ENCODE assay signal across 8 cellular contexts in genomic region chr17:14310101-14310500, GRCh38. TPM values are rescaled to one million over a fixed set of nuclear protein-coding genes. Genes with fewer than 3 reads are reported as not detected.
A peak's percentile ranks its signal among the peaks of the same experiment; 100 is the strongest.
DNase-seq lines count a peak whose midpoint lies in the region; ATAC-seq and TF ChIP-seq lines count a peak whose summit lies in the region.

No MANE protein-coding gene starts in this region.

- H3K27ac ChIP-seq in neutrophil: no peak overlapping the region

- H3K27ac Mint-ChIP-seq in Calu3 (ENCODE audit: unreplicated experiment): no peak overlapping the region
- H3K27ac Mint-ChIP-seq in activated T-helper 17 cell treated with anti-CD3 and anti-CD28 coated beads, Interleukin-2, amount 50 U/mL, for 72 hours: peak overlapping the region; percentile 68

- no peaks in the 10 kb centered on the region for H3K9me3 ChIP-seq in neutrophil

- H3K4me3 Mint-ChIP-seq in Calu3 (ENCODE audit: low read depth, unreplicated experiment): peak overlapping the region; percentile 70
- H3K4me3 Mint-ChIP-seq in activated T-helper 17 cell treated with anti-CD3 and anti-CD28 coated beads, Interleukin-2, amount 50 U/mL, for 72 hours: peak overlapping the region; percentile 84

- H3K4me1 Mint-ChIP-seq in Calu3 (ENCODE audit: low read depth, unreplicated experiment): no peaks in the 10 kb centered on the region
- peaks cover 36% of the 10 kb centered on the region for H3K4me1 Mint-ChIP-seq in activated T-helper 17 cell treated with anti-CD3 and anti-CD28 coated beads, Interleukin-2, amount 50 U/mL, for 72 hours

- TF ChIP-seq CTCF in Calu3 (IDR thresholded peaks at IDR 0.05; ENCODE audit: unreplicated experiment) (no peak), fibroblast of pulmonary artery (IDR thresholded peaks at IDR 0.05; ENCODE audit: low read length, missing control alignments) (no peak), neutrophil (IDR thresholded peaks at IDR 0.05) (no peak)

- no TSS peak for BruUV-seq in Calu3 (replicated peaks; lab: Mats Ljungman, UMichigan)

- H3K4me1 ChIP-seq in neutrophil (ENCODE audit: control insufficient read depth in 1 of 2, insufficient read depth in 1 of 2, low read depth in 1 of 2, low read length in 1 of 2): peaks cover 45 to 46% of the 10 kb centered on the region in 2 experiments

- H3K4me3 ChIP-seq in fibroblast of pulmonary artery (replicated peaks; ENCODE audit: low read depth, low read length): peak overlapping the region; percentile 68
- H3K4me3 ChIP-seq in neutrophil (ENCODE audit: low read depth in 1 of 2, low read length in 1 of 2): peak overlapping the region; percentile 65 to 81

- DNase-seq in Calu3 (no peak), fibroblast of pulmonary artery (ENCODE audit: low read depth) (no peak), activated gamma-delta T cell (lab: John Stamatoyannopoulos, UW) (no peak)
- no peak for DNase-seq in stimulated activated CD4-positive, alpha-beta T cell treated with anti-CD3 and anti-CD28 coated beads, Interleukin-4, amount 100 ng/mL, for 4 hours

- H3K36me3 Mint-ChIP-seq in Calu3 (ENCODE audit: insufficient read depth, unreplicated experiment): peaks cover 10% of the 10 kb centered on the region
- H3K36me3 Mint-ChIP-seq in activated T-helper 17 cell treated with anti-CD3 and anti-CD28 coated beads, Interleukin-2, amount 50 U/mL, for 72 hours (ENCODE audit: low read depth): peaks cover 44% of the 10 kb centered on the region

- H3K9me3 Mint-ChIP-seq in Calu3 (ENCODE audit: low read depth, unreplicated experiment): no peaks in the 10 kb centered on the region
- H3K9me3 Mint-ChIP-seq in activated T-helper 17 cell treated with anti-CD3 and anti-CD28 coated beads, Interleukin-2, amount 50 U/mL, for 72 hours: no peaks in the 10 kb centered on the region

- CTCF ChIA-PET in Calu3 (lab: Charles Lee): no interaction called here

- no peaks in the 10 kb centered on the region for H3K36me3 ChIP-seq in neutrophil

- peaks cover 41% of the 10 kb centered on the region for H3K27me3 Mint-ChIP-seq in Calu3 (ENCODE audit: unreplicated experiment)
- no peaks in the 10 kb centered on the region for H3K27me3 Mint-ChIP-seq in activated T-helper 17 cell treated with anti-CD3 and anti-CD28 coated beads, Interleukin-2, amount 50 U/mL, for 72 hours

- H3K27me3 ChIP-seq in neutrophil: peaks cover 36% of the 10 kb centered on the region

- intact Hi-C loops in Calu3 (cut with micrococcal nuclease; ENCODE audit: unreplicated experiment): no loop called here

- ATAC-seq in activated T-helper 17 cell treated with anti-CD3 and anti-CD28 coated beads, Interleukin-2, amount 50 U/mL, for 72 hours (replicated peaks): no peak
- ATAC-seq in HG03280 (IDR thresholded peaks at IDR 0.05; ENCODE audit: unreplicated experiment): no peak
- ATAC-seq in GM21723 (IDR thresholded peaks at IDR 0.05; ENCODE audit: unreplicated experiment): no peak

RNA-seq across cellular contexts. Expression of gene HS3ST3B1, which starts 9.2 kb away (rescaled TPM):
- total RNA-seq in Calu3 (2022): 0.78 and 0.80 TPM in 2 replicates
- total RNA-seq in activated T-helper 17 cell treated with anti-CD3 and anti-CD28 coated beads, Interleukin-2, amount 50 U/mL, for 72 hours: 10 to 100 TPM; 10.7 to 14.5 TPM
